ENCODE assay signal across 1 cellular context in genomic region chr12:44817687-44818086, GRCh38.
TF ChIP-seq lines count a peak whose summit lies in the region.

No MANE protein-coding gene starts in this region.

TF ChIP-seq in K562, 482 proteins besides CTCF, POLR2A, EP300 and RAD21 (continued from another document):
- peak; percentile 24; the same call in 1 of the 2 replicates for TF ChIP-seq USF2 (CRISPR knock-in tag; IDR thresholded peaks at IDR 0.05)
- 0 out of 2 replicates have a peak, but pooled peaks have one; percentile 13 for TF ChIP-seq SPI1 (IDR thresholded peaks at IDR 0.05; ENCODE audit: borderline replicate concordance, low read depth, low read length)
- TF ChIP-seq ZNF76 (CRISPR knock-in tag; IDR thresholded peaks at IDR 0.05; ENCODE audit: borderline replicate concordance): no peak
